ENCODE assay signal across 8 cellular contexts in genomic region chr14:61343991-61344405, GRCh38. TPM values are rescaled to one million over a fixed set of nuclear protein-coding genes. Genes with fewer than 3 reads are reported as not detected.
DNase-seq lines count a peak whose midpoint lies in the region; ATAC-seq and TF ChIP-seq lines count a peak whose summit lies in the region.
"Had no signal": no experiment of that assay in that cellular context is flagged by ENCODE, and none has a peak within 500 bp of the region (broad histone marks: within the 10 kb centered on the region; RNA-seq: fewer than 3 reads in every experiment).

No MANE protein-coding gene starts in this region.

- ATAC-seq in left ventricle myocardium superior = peak; percentile 14
- ATAC-seq in HG02938 (IDR thresholded peaks at IDR 0.05; ENCODE audit: unreplicated experiment) = no peak

- H3K27me3 Mint-ChIP-seq in activated T-helper 1 cell treated with anti-CD3 and anti-CD28 coated beads, Interleukin-12 subunit alpha, Interleukin-12 subunit beta, Interleukin-2, Interleukin-4 antibody, amounts not matched to agents 30 ng/mL and 10 ng/mL and 1 ng/mL, durations not matched to agents 14 hours and 24 hours and 36 hours (ENCODE audit: insufficient read depth) = no peaks in the 10 kb centered on the region

- H3K27ac ChIP-seq in stomach = peak overlapping the region; percentile 13 to 77 (median 67)

- WGBS in stomach, 5 donors = 62 to 94% (median 78%) methylated on average over 4 of the region's 4 CpGs

- H3K4me1 ChIP-seq in stomach = peaks cover 0 to 36% (median 0%) of the 10 kb centered on the region in 4 donors

- H3K27ac Mint-ChIP-seq in activated T-helper 1 cell treated with anti-CD3 and anti-CD28 coated beads, Interleukin-12 subunit alpha, Interleukin-12 subunit beta, Interleukin-2, Interleukin-4 antibody, amounts not matched to agents 30 ng/mL and 10 ng/mL and 1 ng/mL, durations not matched to agents 14 hours and 24 hours and 36 hours = peak overlapping the region; percentile 97

- TF ChIP-seq POLR2A in stomach (IDR thresholded peaks at IDR 0.05) = no peak

- intact Hi-C loops in activated T-helper 1 cell treated with anti-CD3 and anti-CD28 coated beads, Interleukin-12 subunit alpha, Interleukin-12 subunit beta, Interleukin-2, Interleukin-4 antibody, amounts not matched to agents 30 ng/mL and 10 ng/mL and 1 ng/mL, durations not matched to agents 14 hours and 24 hours and 36 hours (cut with micrococcal nuclease) = loop anchor here (5.0 kb wide), 3 partner anchors 318 to 592 kb away; partner anchors contain the start of gene HIF1A
- intact Hi-C loops in left ventricle myocardium superior (cut with micrococcal nuclease) = no loop called here
- intact Hi-C loops in stomach (cut with DNase I; ENCODE audit: low total_unique reads) = no loop called here

- no peak overlapping the region for H3K4me3 ChIP-seq in stomach

- peaks cover 5% of the 10 kb centered on the region for H3K9me3 Mint-ChIP-seq in activated T-helper 1 cell treated with anti-CD3 and anti-CD28 coated beads, Interleukin-12 subunit alpha, Interleukin-12 subunit beta, Interleukin-2, Interleukin-4 antibody, amounts not matched to agents 30 ng/mL and 10 ng/mL and 1 ng/mL, durations not matched to agents 14 hours and 24 hours and 36 hours

- peaks cover 92% of the 10 kb centered on the region for H3K4me1 Mint-ChIP-seq in activated T-helper 1 cell treated with anti-CD3 and anti-CD28 coated beads, Interleukin-12 subunit alpha, Interleukin-12 subunit beta, Interleukin-2, Interleukin-4 antibody, amounts not matched to agents 30 ng/mL and 10 ng/mL and 1 ng/mL, durations not matched to agents 14 hours and 24 hours and 36 hours (ENCODE audit: low read depth)

- peak; percentile 41 for DNase-seq in MV-4-11 (lab: John Stamatoyannopoulos, UW)
- DNase-seq in activated T-helper 1 cell treated with anti-CD3 and anti-CD28 coated beads, Interleukin-12 subunit alpha, Interleukin-12 subunit beta, Interleukin-2, Interleukin-4 antibody, amounts not matched to agents 30 ng/mL and 10 ng/mL and 1 ng/mL, durations not matched to agents 14 hours and 24 hours and 36 hours (ENCODE audit: low spot score) = no peak
- DNase-seq in left ventricle myocardium superior = no peak
- DNase-seq in stomach = no peak
- DNase-seq in NCI-H226 = no peak
- DNase-seq in NAMALWA (ENCODE audit: low spot score) = no peak
- DNase-seq: NCI-H1436 treated with DMSO at 0.1 percent for 48 hours had no signal

- TF ChIP-seq EP300 in stomach (IDR thresholded peaks at IDR 0.05) = no peak

- peak overlapping the region; percentile 81 for H3K4me3 Mint-ChIP-seq in activated T-helper 1 cell treated with anti-CD3 and anti-CD28 coated beads, Interleukin-12 subunit alpha, Interleukin-12 subunit beta, Interleukin-2, Interleukin-4 antibody, amounts not matched to agents 30 ng/mL and 10 ng/mL and 1 ng/mL, durations not matched to agents 14 hours and 24 hours and 36 hours

- TF ChIP-seq CTCF in stomach (IDR thresholded peaks at IDR 0.05) = no peak

- H3K9me3 ChIP-seq in stomach = no peaks in the 10 kb centered on the region

- peaks cover 41% of the 10 kb centered on the region for H3K36me3 Mint-ChIP-seq in activated T-helper 1 cell treated with anti-CD3 and anti-CD28 coated beads, Interleukin-12 subunit alpha, Interleukin-12 subunit beta, Interleukin-2, Interleukin-4 antibody, amounts not matched to agents 30 ng/mL and 10 ng/mL and 1 ng/mL, durations not matched to agents 14 hours and 24 hours and 36 hours (ENCODE audit: low read depth)

- no peaks in the 10 kb centered on the region for H3K27me3 ChIP-seq in stomach

- H3K36me3 ChIP-seq in stomach = no peaks in the 10 kb centered on the region

RNA-seq across cellular contexts. Expression of gene PRKCH, which starts 22.6 kb away (rescaled TPM):
- total RNA-seq in activated T-helper 1 cell treated with anti-CD3 and anti-CD28 coated beads, Interleukin-12 subunit alpha, Interleukin-12 subunit beta, Interleukin-2, Interleukin-4 antibody, amounts not matched to agents 30 ng/mL and 10 ng/mL and 1 ng/mL, durations not matched to agents 14 hours and 24 hours and 36 hours = 145 and 151 TPM in 2 replicates
- 15.9 TPM for total RNA-seq in left ventricle myocardium superior
- 10 to 100 TPM in 4 of 5 donors, 1 to 10 TPM in 1; 6.1 to 84.0 (median 46.3) TPM for total RNA-seq in stomach
- 1 to 10 TPM; 5.5 to 7.5 (median 6.1) TPM for polyA plus RNA-seq in stomach
